8 cellular contexts compared by ENCODE assay signal in genomic region chr10:34254596-34254995, GRCh38.
DNase-seq lines count a peak whose midpoint lies in the region; ATAC-seq and TF ChIP-seq lines count a peak whose summit lies in the region.

No MANE protein-coding gene starts in this region.

- ATAC-seq in GM18868 (IDR thresholded peaks at IDR 0.05; ENCODE audit: unreplicated experiment) = peak; percentile 51
- peak; percentile 53 for ATAC-seq in HG03060 (IDR thresholded peaks at IDR 0.05; ENCODE audit: low read depth, unreplicated experiment)

- H3K9me2 ChIP-seq in SK-N-SH = no peaks in the 10 kb centered on the region
- H3K9me2 ChIP-seq in MM.1S (replicated peaks; ENCODE audit: insufficient read depth, low read length) = no peaks in the 10 kb centered on the region

- TF ChIP-seq EP300 in SK-N-SH (IDR thresholded peaks at IDR 0.05; ENCODE audit: borderline replicate concordance in 1 of 2, low read depth in 1 of 2, low read length in 1 of 2) = peak; percentile 41 to 65; a peak in 1 of 4 replicates

- TF ChIP-seq CTCF in SK-N-SH (IDR thresholded peaks at IDR 0.05) (no peak), MM.1S (IDR thresholded peaks at IDR 0.05; ENCODE audit: low read length) (no peak)

- H3K4me1 ChIP-seq in SK-N-SH (ENCODE audit: control insufficient read depth in 1 of 2, insufficient read depth in 2 of 2, low read depth in 1 of 2, low read length in 1 of 2) (peaks cover 0 to 8% of the 10 kb centered on the region in 2 experiments; a peak in 2 of 4 replicates), MM.1S (ENCODE audit: low read length) (no peaks in the 10 kb centered on the region)

- H3K9ac ChIP-seq in SK-N-SH = no peak overlapping the region
- H3K9ac ChIP-seq in MM.1S (ENCODE audit: low read length) = no peak overlapping the region

- H4K20me1 ChIP-seq in SK-N-SH (ENCODE audit: insufficient read depth) (no peaks in the 10 kb centered on the region), MM.1S (ENCODE audit: insufficient read depth, low read length) (no peaks in the 10 kb centered on the region)

- H3K79me2 ChIP-seq in SK-N-SH (ENCODE audit: insufficient read depth) (no peaks in the 10 kb centered on the region), MM.1S (ENCODE audit: low read length) (no peaks in the 10 kb centered on the region)

- CTCF ChIA-PET in SK-N-SH (lab: Yijun Ruan, JAX) = interaction anchor here (0.7 kb wide), 1 partner anchor 8 kb away, joined by 3 read pairs; no protein-coding TSS in a partner anchor

- TF ChIP-seq RAD21 in SK-N-SH (IDR thresholded peaks at IDR 0.05; ENCODE audit: low read length) = 0 out of 2 replicates have a peak, but pooled peaks have one; percentile 5

- H3K27me3 ChIP-seq in SK-N-SH (ENCODE audit: insufficient read depth) (no peaks in the 10 kb centered on the region), MM.1S (replicated peaks; ENCODE audit: insufficient read depth, low read length) (no peaks in the 10 kb centered on the region)

- no peak overlapping the region for H2AFZ ChIP-seq in SK-N-SH (ENCODE audit: low read depth)
- H2AFZ ChIP-seq in MM.1S (ENCODE audit: low read length) = no peak overlapping the region

- POLR2A ChIA-PET in SK-N-SH (lab: Yijun Ruan, JAX) = no interaction called here

- H3F3A ChIP-seq in SK-N-SH (replicated peaks; ENCODE audit: insufficient read depth) (no peaks in the 10 kb centered on the region), MM.1S (ENCODE audit: insufficient read depth, low read length) (no peaks in the 10 kb centered on the region)

- H3K4me3 ChIP-seq in SK-N-SH (ENCODE audit: low read depth in 2 of 2, low read length in 1 of 2) (no peak overlapping the region), MM.1S (ENCODE audit: low read length) (no peak overlapping the region)

- peaks cover 0 to 5% of the 10 kb centered on the region in 2 experiments for H3K36me3 ChIP-seq in SK-N-SH (replicated peaks in 1 of 2; ENCODE audit: control insufficient read depth in 1 of 2, insufficient read depth in 2 of 2, low read length in 1 of 2)
- H3K36me3 ChIP-seq in MM.1S (replicated peaks; ENCODE audit: insufficient read depth, low read length) = no peaks in the 10 kb centered on the region

- peak overlapping the region in 1 of 2 experiments; percentile 12; a peak in 1 of 4 replicates for H3K27ac ChIP-seq in SK-N-SH (ENCODE audit: low read depth in 2 of 2, low read length in 1 of 2)
- H3K27ac ChIP-seq in MM.1S (ENCODE audit: low read length) = no peak overlapping the region

- H3K4me2 ChIP-seq in SK-N-SH (0 out of 2 replicates have a peak overlapping the region, but pooled peaks have one; percentile 22), MM.1S (ENCODE audit: low read depth, low read length) (no peak overlapping the region)

- peak; percentile 28 for DNase-seq in SK-N-SH
- peak; percentile 73 to 79 for DNase-seq in lung microvascular endothelial cell (ENCODE audit: low read depth in 2 of 2)
- no peak for DNase-seq in SKM-1 treated with dmso at 0.1 percent for 144 hours (lab: John Stamatoyannopoulos, UW; ENCODE audit: unreplicated experiment)
- DNase-seq in activated naive CD4-positive, alpha-beta T cell (lab: John Stamatoyannopoulos, UW) = no peak
- no peak for DNase-seq in MM.1S
- DNase-seq in erythroblast (lab: John Stamatoyannopoulos, UW) = no peak

- no peak for TF ChIP-seq POLR2A in erythroblast (IDR thresholded peaks at IDR 0.05; ENCODE audit: low read length)

- no peaks in the 10 kb centered on the region for H3K9me3 ChIP-seq in SK-N-SH
- no peaks in the 10 kb centered on the region for H3K9me3 ChIP-seq in MM.1S (replicated peaks; ENCODE audit: insufficient read depth, low read length)

TF ChIP-seq in SK-N-SH, 30 proteins besides CTCF, POLR2A, EP300 and RAD21:
- peak; percentile 89 for TF ChIP-seq TCF12 (IDR thresholded peaks at IDR 0.05)
- TF ChIP-seq TEAD4 (IDR thresholded peaks at IDR 0.05; ENCODE audit: borderline replicate concordance, insufficient read depth) = peak; percentile 48; the same call in 1 of the 2 replicates
- TF ChIP-seq FOSL2 (IDR thresholded peaks at IDR 0.05; ENCODE audit: borderline replicate concordance, low read depth) = peak; percentile 74; the same call in 1 of the 2 replicates
- no peak for TF ChIP-seq GABPA (IDR thresholded peaks at IDR 0.05; ENCODE audit: low read depth)
- TF ChIP-seq IRF3 (IDR thresholded peaks at IDR 0.05; ENCODE audit: low read depth, low read length) = no peak
- peak; percentile 53; the same call in 1 of the 2 replicates for TF ChIP-seq RXRA (IDR thresholded peaks at IDR 0.05; ENCODE audit: borderline replicate concordance, low read depth)
- peak; percentile 91 for TF ChIP-seq PBX3 (IDR thresholded peaks at IDR 0.05)
- peak; percentile 95 for TF ChIP-seq NFIC (IDR thresholded peaks at IDR 0.05; ENCODE audit: borderline replicate concordance)
- TF ChIP-seq JUND (IDR thresholded peaks at IDR 0.05) = peak; percentile 68
- no peak for TF ChIP-seq CHD2 (IDR thresholded peaks at IDR 0.05; ENCODE audit: low read length, partially characterized antibody)

Comparison
In these comparisons a context has a peak if more than half of its experiments do, and no peak if none do; other contexts are left out.
1. DNase-seq: peak in SK-N-SH (single experiment) and lung microvascular endothelial cell (2 of 2); none in SKM-1 treated with dmso at 0.1 percent for 144 hours (single experiment), activated naive CD4-positive, alpha-beta T cell (0 of 4), MM.1S (single experiment) and erythroblast (0 of 2).